In the genomic region with DNA sequence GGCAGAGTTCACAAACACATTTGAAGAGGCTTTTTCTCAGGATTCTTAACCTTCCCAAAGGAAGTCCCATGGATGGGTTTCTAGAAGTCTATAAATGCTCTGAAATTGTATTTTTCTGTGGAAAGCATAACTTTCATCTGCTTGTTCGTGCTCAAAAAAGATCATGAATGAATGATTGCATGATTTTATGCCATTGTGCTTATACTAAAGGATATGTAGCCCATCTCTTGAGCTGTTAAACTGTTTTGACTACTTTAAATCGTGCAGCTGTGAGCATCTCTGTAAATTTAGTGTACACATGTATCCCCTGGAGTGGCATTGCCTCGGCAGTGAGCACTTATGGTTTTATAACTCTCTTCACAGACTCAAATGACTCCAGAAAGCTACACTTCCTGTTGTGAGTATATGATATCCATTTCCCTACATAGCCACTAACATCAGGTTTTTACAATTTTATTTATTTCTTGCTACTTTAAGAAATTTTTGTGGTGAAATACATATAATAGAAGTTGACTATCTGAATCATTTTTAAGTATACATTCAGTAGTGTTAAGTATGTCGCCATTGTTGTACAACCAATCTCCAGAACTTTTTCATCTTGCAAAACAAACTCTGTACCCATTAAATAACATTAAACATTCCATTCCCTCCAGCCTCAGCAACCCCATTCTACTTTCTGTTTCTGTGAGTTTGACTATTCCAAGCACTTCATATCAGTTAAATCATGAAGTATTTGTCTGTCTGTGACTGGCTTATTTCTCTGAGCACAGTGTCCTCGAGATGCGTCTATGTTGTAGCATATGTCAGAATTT, we compare ENCODE assay signal across 8 cellular contexts. TPM values are rescaled to one million over a fixed set of nuclear protein-coding genes. Genes with fewer than 3 reads are reported as not detected.
DNase-seq lines count a peak whose midpoint lies in the region; ATAC-seq and TF ChIP-seq lines count a peak whose summit lies in the region.

No MANE protein-coding gene starts in this region.

- peak overlapping the region; percentile 66 to 78 for H3K27ac ChIP-seq in ascending aorta
- peak overlapping the region; percentile 13 to 88 for H3K27ac ChIP-seq in lung (ENCODE audit: low read depth in 1 of 2, low read length in 1 of 2)
- peak overlapping the region in 1 of 2 donors; percentile 35 for H3K27ac ChIP-seq in aorta (ENCODE audit: low read depth in 1 of 2, low read length in 2 of 2)

- H3K27ac Mint-ChIP-seq in stimulated activated naive CD8-positive, alpha-beta T cell treated with anti-CD3 and anti-CD28 coated beads, Interleukin-15, Interleukin-2, amounts not matched to agents 100 ng/mL and 50 ng/mL, for 24 hours, result peak overlapping the region; percentile 100

- peak overlapping the region; percentile 99 for H3K4me3 Mint-ChIP-seq in stimulated activated naive CD8-positive, alpha-beta T cell treated with anti-CD3 and anti-CD28 coated beads, Interleukin-15, Interleukin-2, amounts not matched to agents 100 ng/mL and 50 ng/mL, for 24 hours

- WGBS in lung, 2 donors, result 21 to 26% methylated on average over 6 of the region's 6 CpGs
- 23 to 24% methylated on average over 6 of the region's 6 CpGs for WGBS in aorta, 2 donors

- H3K4me3 ChIP-seq in ascending aorta (peak overlapping the region; percentile 56 to 80), lung (no peak overlapping the region), aorta (ENCODE audit: low read length in 2 of 2) (peak overlapping the region; percentile 29 to 53)

- peaks cover 13 to 50% of the 10 kb centered on the region in 2 donors for H3K4me1 ChIP-seq in ascending aorta
- H3K4me1 ChIP-seq in lung (ENCODE audit: control insufficient read depth in 2 of 2, insufficient read depth in 2 of 2, low read length in 2 of 2), result peaks cover 2 to 9% of the 10 kb centered on the region in 2 donors
- no peaks in the 10 kb centered on the region for H3K4me1 ChIP-seq in aorta (ENCODE audit: control insufficient read depth in 1 of 2, insufficient read depth in 2 of 2, low read length in 2 of 2)

- H3K27me3 ChIP-seq in ascending aorta (no peaks in the 10 kb centered on the region), lung (ENCODE audit: control insufficient read depth, insufficient read depth) (no peaks in the 10 kb centered on the region), aorta (ENCODE audit: control insufficient read depth in 1 of 2, insufficient read depth in 2 of 2, low read length in 1 of 2) (no peaks in the 10 kb centered on the region)

- no peaks in the 10 kb centered on the region for H3K27me3 Mint-ChIP-seq in stimulated activated naive CD8-positive, alpha-beta T cell treated with anti-CD3 and anti-CD28 coated beads, Interleukin-15, Interleukin-2, amounts not matched to agents 100 ng/mL and 50 ng/mL, for 24 hours

- no peak for DNase-seq in stimulated activated naive CD8-positive, alpha-beta T cell treated with anti-CD3 and anti-CD28 coated beads, Interleukin-15, Interleukin-2, amounts not matched to agents 100 U/mL and 50 U/mL, for 24 hours
- DNase-seq in ascending aorta (ENCODE audit: low spot score in 2 of 2) (peak in 1 of 2 donors; percentile 59), lung (ENCODE audit: low spot score) (no peak), aorta (no peak), ecto neural progenitor cell (ENCODE audit: low spot score) (no peak), NCI-H187 (lab: John Stamatoyannopoulos, UW) (no peak)
- no peak for DNase-seq in NK-92 treated with Interleukin-12 subunit alpha and Interleukin-12 subunit beta, amount 100 ng/mL, for 24 hours (lab: John Stamatoyannopoulos, UW)

- H3K9me3 ChIP-seq in ascending aorta (no peaks in the 10 kb centered on the region), lung (ENCODE audit: control insufficient read depth in 2 of 2, insufficient read depth in 1 of 2, low read length in 1 of 2) (no peaks in the 10 kb centered on the region), aorta (ENCODE audit: control insufficient read depth, low read length) (no peaks in the 10 kb centered on the region)

- H3K4me1 Mint-ChIP-seq in stimulated activated naive CD8-positive, alpha-beta T cell treated with anti-CD3 and anti-CD28 coated beads, Interleukin-15, Interleukin-2, amounts not matched to agents 100 ng/mL and 50 ng/mL, for 24 hours (ENCODE audit: low read depth), result peaks cover 94% of the 10 kb centered on the region

- peaks cover 61% of the 10 kb centered on the region for H3K36me3 Mint-ChIP-seq in stimulated activated naive CD8-positive, alpha-beta T cell treated with anti-CD3 and anti-CD28 coated beads, Interleukin-15, Interleukin-2, amounts not matched to agents 100 ng/mL and 50 ng/mL, for 24 hours (ENCODE audit: low read depth)

- ATAC-seq in stimulated activated naive CD8-positive, alpha-beta T cell treated with anti-CD3 and anti-CD28 coated beads, Interleukin-15, Interleukin-2, amounts not matched to agents 100 U/mL and 50 U/mL, for 24 hours, result no peak
- ATAC-seq in lung (ENCODE audit: insufficient read depth, low FRiP score) (no peak), aorta (ENCODE audit: low FRiP score) (no peak)

- intact Hi-C loops in ascending aorta (cut with DNase I), result no loop called here
- intact Hi-C loops in aorta (cut with DNase I), result no loop called here

- peaks cover 35 to 62% of the 10 kb centered on the region in 2 donors for H3K36me3 ChIP-seq in ascending aorta
- H3K36me3 ChIP-seq in lung (ENCODE audit: control insufficient read depth in 2 of 2, insufficient read depth in 2 of 2, low read length in 2 of 2), result peaks cover 9 to 12% of the 10 kb centered on the region in 2 donors
- peaks cover 0 to 3% of the 10 kb centered on the region in 2 donors for H3K36me3 ChIP-seq in aorta (ENCODE audit: control insufficient read depth in 1 of 2, insufficient read depth in 2 of 2, low read length in 1 of 2)

- no peaks in the 10 kb centered on the region for H3K9me3 Mint-ChIP-seq in stimulated activated naive CD8-positive, alpha-beta T cell treated with anti-CD3 and anti-CD28 coated beads, Interleukin-15, Interleukin-2, amounts not matched to agents 100 ng/mL and 50 ng/mL, for 24 hours

- no peak for TF ChIP-seq CTCF in ascending aorta (IDR thresholded peaks at IDR 0.05)
- TF ChIP-seq CTCF in lung (IDR thresholded peaks at IDR 0.05; ENCODE audit: control extremely low read depth, extremely low read depth), result no peak

RNA-seq across cellular contexts. Expression of gene NEAT1, which starts 8.0 kb away (rescaled TPM):
- 180 TPM for total RNA-seq in ascending aorta
- 100 to 1,000 TPM; 518 to 912 TPM for total RNA-seq in lung
- polyA plus RNA-seq in lung, result 1,000 to 10,000 TPM in 1 of 2 donors, 100 to 1,000 TPM in 1; 481 to 1,176 TPM
- 1,000 to 10,000 TPM; 1,566 to 1,734 TPM for total RNA-seq in aorta
- 1,000 to 10,000 TPM in 1 of 2 donors, 100 to 1,000 TPM in 1; 239 to 1,307 TPM for polyA plus RNA-seq in aorta

RNA-seq across cellular contexts. Expression of gene FRMD8, which starts 44.2 kb away (rescaled TPM):
- 99.3 TPM for total RNA-seq in ascending aorta
- total RNA-seq in lung, result 10 to 100 TPM; 18.5 to 39.9 TPM
- 10 to 100 TPM; 15.8 to 25.7 TPM for polyA plus RNA-seq in lung
- 10 to 100 TPM; 27.8 to 39.5 TPM for total RNA-seq in aorta
- 10 to 100 TPM; 16.8 to 19.2 TPM for polyA plus RNA-seq in aorta

RNA-seq across cellular contexts. Expression of gene SLC25A45, which starts 48.2 kb away (rescaled TPM):
- 11.4 TPM for total RNA-seq in ascending aorta
- total RNA-seq in lung, result 10 to 100 TPM in 1 of 2 donors, 1 to 10 TPM in 1; 7.3 to 15.6 TPM
- 1 to 10 TPM; 5.5 to 9.0 TPM for polyA plus RNA-seq in lung
- total RNA-seq in aorta, result 10 to 100 TPM in 1 of 2 donors, 1 to 10 TPM in 1; 9.1 to 16.0 TPM
- 10 to 100 TPM in 1 of 2 donors, 1 to 10 TPM in 1; 5.6 to 10.7 TPM for polyA plus RNA-seq in aorta
